ENCODE assay signal across 8 cellular contexts in the genomic region with DNA sequence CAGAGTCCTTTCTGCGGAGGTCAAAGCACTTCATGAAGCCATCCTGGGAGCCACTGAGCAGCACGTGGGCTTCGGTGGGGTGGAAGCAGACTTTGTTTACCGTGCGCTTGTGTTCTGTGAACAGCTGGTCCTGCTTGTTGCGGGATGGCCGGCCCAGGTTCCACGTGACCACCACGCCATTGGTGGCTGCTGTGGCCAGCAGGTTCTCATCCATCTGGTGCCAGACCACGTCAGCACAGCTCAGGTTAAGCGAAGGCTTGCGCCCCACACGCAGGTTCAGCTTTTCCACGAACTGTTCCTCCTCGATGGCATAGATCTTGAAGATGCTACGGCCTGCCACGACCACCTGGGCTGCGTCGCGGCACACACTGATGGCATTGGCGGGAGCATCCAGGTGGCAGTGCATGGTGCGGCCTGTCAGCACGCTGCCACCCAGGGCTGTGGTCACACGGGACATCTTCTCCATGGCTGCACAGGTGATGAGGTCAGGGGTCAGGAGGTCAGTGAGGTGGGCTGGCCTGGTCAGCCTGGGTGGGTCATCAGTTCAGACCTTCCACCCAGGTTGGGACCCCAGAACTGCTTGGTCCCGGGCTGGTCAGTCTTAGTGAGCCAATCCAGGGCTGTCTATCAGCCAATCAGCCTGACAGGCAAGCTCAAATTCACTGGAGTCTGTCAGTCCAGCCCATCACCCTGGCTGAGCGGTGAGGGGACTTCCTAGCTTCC. TPM values are rescaled to one million over a fixed set of nuclear protein-coding genes. Genes with fewer than 3 reads are reported as not detected.
DNase-seq lines count a peak whose midpoint lies in the region; ATAC-seq and TF ChIP-seq lines count a peak whose summit lies in the region.

No MANE protein-coding gene starts in this region.

- DNase-seq in left ventricle myocardium inferior (no peak), left ventricle myocardium superior (no peak), MCF 10A (ENCODE audit: unreplicated experiment) (no peak), uterus (no peak), SHP77 treated with DMSO at 0.1 percent for 48 hours (lab: John Stamatoyannopoulos, UW) (no peak), AG20443 (ENCODE audit: low spot score) (no peak)

- intact Hi-C loops in left ventricle myocardium inferior (cut with micrococcal nuclease), result no loop called here
- intact Hi-C loops in left ventricle myocardium superior (cut with micrococcal nuclease), result no loop called here
- intact Hi-C loops in MCF 10A (cut with micrococcal nuclease), result no loop called here
- intact Hi-C loops in uterus (cut with DNase I; ENCODE audit: low total_unique reads), result no loop called here

- H3K9me3 ChIP-seq in left ventricle myocardium inferior (replicated peaks) (no peaks in the 10 kb centered on the region), mesodermal cell (ENCODE audit: control insufficient read depth, low read length) (no peaks in the 10 kb centered on the region), uterus (no peaks in the 10 kb centered on the region)

- H3K36me3 Mint-ChIP-seq in MCF 10A (ENCODE audit: insufficient read depth, unreplicated experiment), result peaks cover 66% of the 10 kb centered on the region

- H3K4me3 Mint-ChIP-seq in MCF 10A (ENCODE audit: unreplicated experiment), result peak overlapping the region; percentile 87

- TF ChIP-seq CTCF in left ventricle myocardium inferior (IDR thresholded peaks at IDR 0.05; ENCODE audit: borderline replicate concordance), result no peak
- TF ChIP-seq CTCF in MCF 10A (IDR thresholded peaks at IDR 0.05; ENCODE audit: unreplicated experiment), result no peak
- no peak for TF ChIP-seq CTCF in uterus (IDR thresholded peaks at IDR 0.05)

- H3K4me3 ChIP-seq in left ventricle myocardium inferior (peak overlapping the region; percentile 95), mesodermal cell (ENCODE audit: extremely low read depth, insufficient read depth, low read length, poor library complexity, severe bottlenecking) (peak overlapping the region; percentile 59), uterus (peak overlapping the region; percentile 84 to 89)

- peak overlapping the region; percentile 91 for H3K27ac ChIP-seq in left ventricle myocardium inferior (replicated peaks)
- no peak overlapping the region for H3K27ac ChIP-seq in mesodermal cell (ENCODE audit: low read depth, low read length, severe bottlenecking)
- H3K27ac ChIP-seq in uterus, result peak overlapping the region; percentile 74 to 87

- 89 to 91% methylated on average over 24 to 26 of the region's 26 CpGs for WGBS in mesodermal cell (ENCODE audit: insufficient coverage in 2 of 2), 2 experiments

- peaks cover 10% of the 10 kb centered on the region for H3K4me1 Mint-ChIP-seq in MCF 10A (ENCODE audit: insufficient read depth, unreplicated experiment)

- BruUV-seq in MCF 10A (replicated peaks; lab: Mats Ljungman, UMichigan), result no TSS peak

- peaks cover 34% of the 10 kb centered on the region for H3K27me3 ChIP-seq in left ventricle myocardium inferior (ENCODE audit: low read depth)
- peaks cover 3 to 7% of the 10 kb centered on the region in 2 donors for H3K27me3 ChIP-seq in uterus

- H3K9me3 Mint-ChIP-seq in MCF 10A (ENCODE audit: unreplicated experiment), result no peaks in the 10 kb centered on the region

- CTCF ChIA-PET in MCF 10A (lab: Yijun Ruan, JAX), result interaction anchor here (0.6 to 1.9 kb wide), 4 partner anchors 22 to 200 kb away, joined by 3 to 7 read pairs (median 5); no protein-coding TSS in a partner anchor

- no peaks in the 10 kb centered on the region for H3K27me3 Mint-ChIP-seq in MCF 10A (ENCODE audit: insufficient read depth, unreplicated experiment)

- POLR2A ChIA-PET in MCF 10A (lab: Yijun Ruan, JAX), result interaction anchor here (0.6 to 4.1 kb wide), 16 partner anchors 8 to 413 kb away, joined by 3 to 32 read pairs (median 4); a partner anchor contains a TSS

- H3K27ac Mint-ChIP-seq in MCF 10A (ENCODE audit: low read depth, unreplicated experiment), result peak overlapping the region; percentile 86

- ATAC-seq in left ventricle myocardium superior (no peak), GM18502 (IDR thresholded peaks at IDR 0.05; ENCODE audit: poor library complexity, unreplicated experiment) (no peak)

- peaks cover 52% of the 10 kb centered on the region for H3K4me1 ChIP-seq in left ventricle myocardium inferior
- H3K4me1 ChIP-seq in mesodermal cell (ENCODE audit: control insufficient read depth, insufficient read depth, low read length, poor library complexity, severe bottlenecking), result peaks cover 12% of the 10 kb centered on the region
- H3K4me1 ChIP-seq in uterus, result peaks cover 7 to 27% of the 10 kb centered on the region in 2 donors

- no peak for TF ChIP-seq POLR2A in uterus (IDR thresholded peaks at IDR 0.05)

- H3K36me3 ChIP-seq in left ventricle myocardium inferior (peaks cover 14% of the 10 kb centered on the region), mesodermal cell (ENCODE audit: control insufficient read depth, insufficient read depth, low read length) (peaks cover 18% of the 10 kb centered on the region), uterus (no peaks in the 10 kb centered on the region)

RNA-seq across cellular contexts. Expression of a gene that starts 0.9 kb away (rescaled TPM):
- total RNA-seq in left ventricle myocardium inferior (9.5 TPM), left ventricle myocardium superior (8.3 TPM), MCF 10A (2022) (12.2 and 13.9 TPM in 2 replicates), uterus (10 to 100 TPM in 1 of 4 donors, 1 to 10 TPM in 3; 2.3 to 12.0 (median 4.2) TPM)
- 15.3 TPM for polyA plus RNA-seq in mesodermal cell (2013, experiment 1 of 2)
- polyA plus RNA-seq in mesodermal cell (2013, experiment 2 of 2), result 12.5 TPM

RNA-seq across cellular contexts. Expression of a gene that starts 5.2 kb away (rescaled TPM):
- total RNA-seq in left ventricle myocardium inferior (43.1 TPM), left ventricle myocardium superior (49.0 TPM), MCF 10A (2022) (23.6 and 33.4 TPM in 2 replicates), uterus (100 to 1,000 TPM in 1 of 4 donors, 10 to 100 TPM in 3; 45.6 to 111 (median 57.4) TPM)
- polyA plus RNA-seq in mesodermal cell (2013, experiment 1 of 2), result 35.4 TPM
- polyA plus RNA-seq in mesodermal cell (2013, experiment 2 of 2), result 33.6 TPM

RNA-seq across cellular contexts. Expression of a gene that starts 9.1 kb away (rescaled TPM):
- total RNA-seq in left ventricle myocardium inferior, result 113 TPM
- total RNA-seq in left ventricle myocardium superior, result 144 TPM
- 99.3 and 124 TPM in 2 replicates for total RNA-seq in MCF 10A (2022)
- polyA plus RNA-seq in mesodermal cell (2013, experiment 1 of 2), result 76.3 TPM
- 65.3 TPM for polyA plus RNA-seq in mesodermal cell (2013, experiment 2 of 2)
- 100 to 1,000 TPM in 2 of 4 donors, 10 to 100 TPM in 2; 62.7 to 212 (median 93.3) TPM for total RNA-seq in uterus

RNA-seq across cellular contexts. Expression of a gene that starts 13.9 kb away (rescaled TPM):
- total RNA-seq in left ventricle myocardium inferior (2.3 TPM), left ventricle myocardium superior (1.9 TPM), MCF 10A (2022) (3.0 and 4.5 TPM in 2 replicates), uterus (1 to 10 TPM in 2 of 4 donors, not detected in 2; 1.5 to 2.0 TPM)
- polyA plus RNA-seq in mesodermal cell (2013, experiment 1 of 2), result 2.4 TPM
- 2.9 TPM for polyA plus RNA-seq in mesodermal cell (2013, experiment 2 of 2)

RNA-seq across cellular contexts. Expression of a gene that starts 16.3 kb away (rescaled TPM):
- total RNA-seq in left ventricle myocardium inferior (0.08 TPM), left ventricle myocardium superior (0.99 TPM), MCF 10A (2022) (40.5 and 48.2 TPM in 2 replicates), uterus (under 1 TPM in 2 of 4 donors, not detected in 2; 0.21 to 0.37 TPM)
- polyA plus RNA-seq in mesodermal cell (2013, experiment 1 of 2), result 1.8 TPM
- 1.2 TPM for polyA plus RNA-seq in mesodermal cell (2013, experiment 2 of 2)
